29 cellular contexts compared by ENCODE assay signal in genomic region chr1:20593766-20594165, GRCh38. TPM values are rescaled to one million over a fixed set of nuclear protein-coding genes. Genes with fewer than 3 reads are reported as not detected.
"Had no signal": no experiment of that assay in that cellular context is flagged by ENCODE, and none has a peak within 500 bp of the region (broad histone marks: within the 10 kb centered on the region; RNA-seq: fewer than 3 reads in every experiment).

No MANE protein-coding gene starts in this region.

- H3K9me3 Mint-ChIP-seq: natural killer cell treated with Interleukin-12 subunit alpha and Interleukin-12 subunit beta and Interleukin-15 and Interleukin-18, amount 100 ng/mL, for 72 hours; stimulated activated effector memory CD8-positive, alpha-beta T cell treated with anti-CD3 and anti-CD28 coated beads, Interleukin-12 subunit alpha, Interleukin-12 subunit beta, amount 100 ng/mL, for 72 hours; stimulated activated naive CD8-positive, alpha-beta T cell treated with anti-CD3 and anti-CD28 coated beads, Interleukin-15, Interleukin-2, amounts not matched to agents 100 ng/mL and 50 ng/mL, for 24 hours had no signal

- H3K4me1 ChIP-seq: pancreas, prostate gland had no signal

- H3K27ac Mint-ChIP-seq: immature natural killer cell; naive thymus-derived CD4-positive, alpha-beta T cell; natural killer cell treated with Interleukin-12 subunit alpha and Interleukin-12 subunit beta and Interleukin-15 and Interleukin-18, amount 100 ng/mL, for 72 hours; stimulated activated effector memory CD8-positive, alpha-beta T cell treated with anti-CD3 and anti-CD28 coated beads, Interleukin-12 subunit alpha, Interleukin-12 subunit beta, amount 100 ng/mL, for 72 hours; stimulated activated naive CD8-positive, alpha-beta T cell treated with anti-CD3 and anti-CD28 coated beads, Interleukin-15, Interleukin-2, amounts not matched to agents 100 ng/mL and 50 ng/mL, for 24 hours had no signal

- DNase-seq: hypothalamus; immature natural killer cell; kidney; left colon; left lung; lower lobe of right lung; mesendoderm; midbrain; mucosa of descending colon; naive thymus-derived CD4-positive, alpha-beta T cell; nucleus accumbens; pancreas; retina; right cardiac atrium; sigmoid colon; small intestine; spleen; stimulated activated CD4-positive, alpha-beta T cell treated with anti-CD3 and anti-CD28 coated beads, Interleukin-4, amount 100 ng/mL, for 24 hours; stimulated activated naive CD4-positive, alpha-beta T cell; tibial artery; trophoblast cell; upper lobe of right lung had no signal

- ATAC-seq: left colon; left lung; lower lobe of right lung; mucosa of descending colon; naive thymus-derived CD4-positive, alpha-beta T cell; natural killer cell treated with Interleukin-12 subunit alpha and Interleukin-12 subunit beta and Interleukin-15 and Interleukin-18, amount 100 ng/mL, for 72 hours; pancreas; right cardiac atrium; stimulated activated effector memory CD8-positive, alpha-beta T cell treated with anti-CD3 and anti-CD28 coated beads, Interleukin-12 subunit alpha, Interleukin-12 subunit beta, amount 100 ng/mL, for 72 hours; upper lobe of right lung had no signal

- H3K27ac ChIP-seq: left lung, lower lobe of right lung, pancreas, prostate gland, sigmoid colon, suprapubic skin, thoracic aorta, tibial artery, upper lobe of right lung had no signal

- H3K4me3 ChIP-seq: left lung, lower lobe of right lung, mucosa of descending colon, pancreas, prostate gland, sigmoid colon, spleen, suprapubic skin, thoracic aorta, tibial artery, upper lobe of right lung had no signal

- H3K36me3 ChIP-seq: left lung, lower lobe of right lung, pancreas, prostate gland, sigmoid colon, suprapubic skin, thoracic aorta, tibial artery, upper lobe of right lung had no signal

- H3K36me3 Mint-ChIP-seq: immature natural killer cell; natural killer cell treated with Interleukin-12 subunit alpha and Interleukin-12 subunit beta and Interleukin-15 and Interleukin-18, amount 100 ng/mL, for 72 hours; stimulated activated effector memory CD8-positive, alpha-beta T cell treated with anti-CD3 and anti-CD28 coated beads, Interleukin-12 subunit alpha, Interleukin-12 subunit beta, amount 100 ng/mL, for 72 hours had no signal

- H3K4me3 Mint-ChIP-seq: naive thymus-derived CD4-positive, alpha-beta T cell; natural killer cell treated with Interleukin-12 subunit alpha and Interleukin-12 subunit beta and Interleukin-15 and Interleukin-18, amount 100 ng/mL, for 72 hours; stimulated activated effector memory CD8-positive, alpha-beta T cell treated with anti-CD3 and anti-CD28 coated beads, Interleukin-12 subunit alpha, Interleukin-12 subunit beta, amount 100 ng/mL, for 72 hours; stimulated activated naive CD8-positive, alpha-beta T cell treated with anti-CD3 and anti-CD28 coated beads, Interleukin-15, Interleukin-2, amounts not matched to agents 100 ng/mL and 50 ng/mL, for 24 hours had no signal

- H3K9me3 ChIP-seq: left lung, lower lobe of right lung, mucosa of descending colon, pancreas, prostate gland, sigmoid colon, spleen, suprapubic skin, thoracic aorta, tibial artery, upper lobe of right lung had no signal

RNA-seq across cellular contexts. Expression of gene CDA, which starts 4.9 kb away (rescaled TPM):
- total RNA-seq: natural killer cell treated with Interleukin-12 subunit alpha and Interleukin-12 subunit beta and Interleukin-15 and Interleukin-18, amount 100 ng/mL, for 72 hours had no signal
- polyA plus RNA-seq: naive thymus-derived CD4-positive, alpha-beta T cell; neural cell had no signal

RNA-seq across cellular contexts. Expression of gene FAM43B, which starts 41.4 kb away (rescaled TPM):
- total RNA-seq: naive thymus-derived CD4-positive, alpha-beta T cell; natural killer cell treated with Interleukin-12 subunit alpha and Interleukin-12 subunit beta and Interleukin-15 and Interleukin-18, amount 100 ng/mL, for 72 hours had no signal
- polyA plus RNA-seq: immature natural killer cell; naive thymus-derived CD4-positive, alpha-beta T cell had no signal
